In genomic region chr13:44404261-44405139, GRCh38 we compare ENCODE assay signal across 1 cellular context.
A peak's percentile ranks its signal among the peaks of the same experiment; 100 is the strongest.
TF ChIP-seq lines count a peak whose summit lies in the region.

No MANE protein-coding gene starts in this region.

TF ChIP-seq in HepG2, 621 proteins besides CTCF, POLR2A, EP300 and RAD21 (continued from another document and continues in another):
- TF ChIP-seq, protein P1, sequence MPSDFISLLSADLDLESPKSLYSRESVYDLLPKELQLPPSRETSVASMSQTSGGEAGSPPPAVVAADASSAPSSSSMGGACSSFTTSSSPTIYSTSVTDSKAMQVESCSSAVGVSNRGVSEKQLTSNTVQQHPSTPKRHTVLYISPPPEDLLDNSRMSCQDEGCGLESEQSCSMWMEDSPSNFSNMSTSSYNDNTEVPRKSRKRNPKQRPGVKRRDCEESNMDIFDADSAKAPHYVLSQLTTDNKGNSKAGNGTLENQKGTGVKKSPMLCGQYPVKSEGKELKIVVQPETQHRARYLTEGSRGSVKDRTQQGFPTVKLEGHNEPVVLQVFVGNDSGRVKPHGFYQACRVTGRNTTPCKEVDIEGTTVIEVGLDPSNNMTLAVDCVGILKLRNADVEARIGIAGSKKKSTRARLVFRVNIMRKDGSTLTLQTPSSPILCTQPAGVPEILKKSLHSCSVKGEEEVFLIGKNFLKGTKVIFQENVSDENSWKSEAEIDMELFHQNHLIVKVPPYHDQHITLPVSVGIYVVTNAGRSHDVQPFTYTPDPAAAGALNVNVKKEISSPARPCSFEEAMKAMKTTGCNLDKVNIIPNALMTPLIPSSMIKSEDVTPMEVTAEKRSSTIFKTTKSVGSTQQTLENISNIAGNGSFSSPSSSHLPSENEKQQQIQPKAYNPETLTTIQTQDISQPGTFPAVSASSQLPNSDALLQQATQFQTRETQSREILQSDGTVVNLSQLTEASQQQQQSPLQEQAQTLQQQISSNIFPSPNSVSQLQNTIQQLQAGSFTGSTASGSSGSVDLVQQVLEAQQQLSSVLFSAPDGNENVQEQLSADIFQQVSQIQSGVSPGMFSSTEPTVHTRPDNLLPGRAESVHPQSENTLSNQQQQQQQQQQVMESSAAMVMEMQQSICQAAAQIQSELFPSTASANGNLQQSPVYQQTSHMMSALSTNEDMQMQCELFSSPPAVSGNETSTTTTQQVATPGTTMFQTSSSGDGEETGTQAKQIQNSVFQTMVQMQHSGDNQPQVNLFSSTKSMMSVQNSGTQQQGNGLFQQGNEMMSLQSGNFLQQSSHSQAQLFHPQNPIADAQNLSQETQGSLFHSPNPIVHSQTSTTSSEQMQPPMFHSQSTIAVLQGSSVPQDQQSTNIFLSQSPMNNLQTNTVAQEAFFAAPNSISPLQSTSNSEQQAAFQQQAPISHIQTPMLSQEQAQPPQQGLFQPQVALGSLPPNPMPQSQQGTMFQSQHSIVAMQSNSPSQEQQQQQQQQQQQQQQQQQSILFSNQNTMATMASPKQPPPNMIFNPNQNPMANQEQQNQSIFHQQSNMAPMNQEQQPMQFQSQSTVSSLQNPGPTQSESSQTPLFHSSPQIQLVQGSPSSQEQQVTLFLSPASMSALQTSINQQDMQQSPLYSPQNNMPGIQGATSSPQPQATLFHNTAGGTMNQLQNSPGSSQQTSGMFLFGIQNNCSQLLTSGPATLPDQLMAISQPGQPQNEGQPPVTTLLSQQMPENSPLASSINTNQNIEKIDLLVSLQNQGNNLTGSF (CRISPR knock-in tag; IDR thresholded peaks at IDR 0.05), result no peak
- TF ChIP-seq ELF1 (CRISPR knock-in tag; IDR thresholded peaks at IDR 0.05), result peak; percentile 64
- no peak for TF ChIP-seq NPAS2 (CRISPR knock-in tag; IDR thresholded peaks at IDR 0.05; ENCODE audit: borderline replicate concordance)
- TF ChIP-seq, protein P2, sequence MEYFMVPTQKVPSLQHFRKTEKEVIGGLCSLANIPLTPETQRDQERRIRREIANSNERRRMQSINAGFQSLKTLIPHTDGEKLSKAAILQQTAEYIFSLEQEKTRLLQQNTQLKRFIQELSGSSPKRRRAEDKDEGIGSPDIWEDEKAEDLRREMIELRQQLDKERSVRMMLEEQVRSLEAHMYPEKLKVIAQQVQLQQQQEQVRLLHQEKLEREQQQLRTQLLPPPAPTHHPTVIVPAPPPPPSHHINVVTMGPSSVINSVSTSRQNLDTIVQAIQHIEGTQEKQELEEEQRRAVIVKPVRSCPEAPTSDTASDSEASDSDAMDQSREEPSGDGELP (IDR thresholded peaks at IDR 0.05; ENCODE audit: borderline replicate concordance, low read depth), result peak; percentile 86; the same call in 1 of the 2 replicates
- peak; percentile 91 for TF ChIP-seq ZBTB37 (CRISPR knock-in tag; IDR thresholded peaks at IDR 0.05)
- TF ChIP-seq TBX2 (CRISPR knock-in tag; IDR thresholded peaks at IDR 0.05; ENCODE audit: borderline replicate concordance), result peak; percentile 62; the same call in 1 of the 2 replicates
- TF ChIP-seq ZNF564 (CRISPR knock-in tag; IDR thresholded peaks at IDR 0.05), result peak; percentile 92
- no peak for TF ChIP-seq TEAD2 (CRISPR knock-in tag; IDR thresholded peaks at IDR 0.05)
- TF ChIP-seq ATF7-NPFF (CRISPR knock-in tag; IDR thresholded peaks at IDR 0.05; ENCODE audit: low read depth), result peak; percentile 71; the same call in 1 of the 2 replicates
- peak; percentile 81; the same call in 1 of the 2 replicates for TF ChIP-seq ZNF589 (CRISPR knock-in tag; conservative IDR thresholded peaks at IDR 0.05)
- 0 out of 2 replicates have a peak, but pooled peaks have one; percentile 54 for TF ChIP-seq SIN3B (IDR thresholded peaks at IDR 0.05; ENCODE audit: low read length)
- peak; percentile 97 for TF ChIP-seq PATZ1 (CRISPR knock-in tag; IDR thresholded peaks at IDR 0.05)
- no peak for TF ChIP-seq GPN1 (CRISPR knock-in tag; IDR thresholded peaks at IDR 0.05; ENCODE audit: borderline replicate concordance)
- no peak for TF ChIP-seq EHMT2 (IDR thresholded peaks at IDR 0.05; ENCODE audit: borderline replicate concordance, low read depth, low read length)
- TF ChIP-seq ATF2 (CRISPR knock-in tag; IDR thresholded peaks at IDR 0.05), result peak; percentile 64; the same call in 1 of the 2 replicates
- TF ChIP-seq ZNF296 (CRISPR knock-in tag; conservative IDR thresholded peaks at IDR 0.05), result no peak
- no peak for TF ChIP-seq ZNF20 (CRISPR knock-in tag; IDR thresholded peaks at IDR 0.05)
- TF ChIP-seq NFIC (IDR thresholded peaks at IDR 0.05; ENCODE audit: low read length), result peak; percentile 63; the same call in 1 of the 2 replicates
- TF ChIP-seq, protein P3, sequence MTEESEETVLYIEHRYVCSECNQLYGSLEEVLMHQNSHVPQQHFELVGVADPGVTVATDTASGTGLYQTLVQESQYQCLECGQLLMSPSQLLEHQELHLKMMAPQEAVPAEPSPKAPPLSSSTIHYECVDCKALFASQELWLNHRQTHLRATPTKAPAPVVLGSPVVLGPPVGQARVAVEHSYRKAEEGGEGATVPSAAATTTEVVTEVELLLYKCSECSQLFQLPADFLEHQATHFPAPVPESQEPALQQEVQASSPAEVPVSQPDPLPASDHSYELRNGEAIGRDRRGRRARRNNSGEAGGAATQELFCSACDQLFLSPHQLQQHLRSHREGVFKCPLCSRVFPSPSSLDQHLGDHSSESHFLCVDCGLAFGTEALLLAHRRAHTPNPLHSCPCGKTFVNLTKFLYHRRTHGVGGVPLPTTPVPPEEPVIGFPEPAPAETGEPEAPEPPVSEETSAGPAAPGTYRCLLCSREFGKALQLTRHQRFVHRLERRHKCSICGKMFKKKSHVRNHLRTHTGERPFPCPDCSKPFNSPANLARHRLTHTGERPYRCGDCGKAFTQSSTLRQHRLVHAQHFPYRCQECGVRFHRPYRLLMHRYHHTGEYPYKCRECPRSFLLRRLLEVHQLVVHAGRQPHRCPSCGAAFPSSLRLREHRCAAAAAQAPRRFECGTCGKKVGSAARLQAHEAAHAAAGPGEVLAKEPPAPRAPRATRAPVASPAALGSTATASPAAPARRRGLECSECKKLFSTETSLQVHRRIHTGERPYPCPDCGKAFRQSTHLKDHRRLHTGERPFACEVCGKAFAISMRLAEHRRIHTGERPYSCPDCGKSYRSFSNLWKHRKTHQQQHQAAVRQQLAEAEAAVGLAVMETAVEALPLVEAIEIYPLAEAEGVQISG (CRISPR knock-in tag; IDR thresholded peaks at IDR 0.05), result peak; percentile 65
- TF ChIP-seq ZNF749 (CRISPR knock-in tag; IDR thresholded peaks at IDR 0.05; ENCODE audit: borderline replicate concordance), result no peak
- 0 out of 2 replicates have a peak, but pooled peaks have one; percentile 11 for TF ChIP-seq E2F1 (CRISPR knock-in tag; IDR thresholded peaks at IDR 0.05)
- peak; percentile 36; the same call in 1 of the 2 replicates for TF ChIP-seq ZNF800 (CRISPR knock-in tag; IDR thresholded peaks at IDR 0.05)
- TF ChIP-seq FOXP1 (IDR thresholded peaks at IDR 0.05), result no peak
- TF ChIP-seq FOXP1 (CRISPR knock-in tag; IDR thresholded peaks at IDR 0.05), result peak; percentile 61
- no peak for TF ChIP-seq LRRFIP1 (CRISPR knock-in tag; conservative IDR thresholded peaks at IDR 0.05)
- no peak for TF ChIP-seq RFX1 (IDR thresholded peaks at IDR 0.05)
- peak; percentile 35 for TF ChIP-seq ZNF768 (CRISPR knock-in tag; IDR thresholded peaks at IDR 0.05)
- TF ChIP-seq, protein P4, sequence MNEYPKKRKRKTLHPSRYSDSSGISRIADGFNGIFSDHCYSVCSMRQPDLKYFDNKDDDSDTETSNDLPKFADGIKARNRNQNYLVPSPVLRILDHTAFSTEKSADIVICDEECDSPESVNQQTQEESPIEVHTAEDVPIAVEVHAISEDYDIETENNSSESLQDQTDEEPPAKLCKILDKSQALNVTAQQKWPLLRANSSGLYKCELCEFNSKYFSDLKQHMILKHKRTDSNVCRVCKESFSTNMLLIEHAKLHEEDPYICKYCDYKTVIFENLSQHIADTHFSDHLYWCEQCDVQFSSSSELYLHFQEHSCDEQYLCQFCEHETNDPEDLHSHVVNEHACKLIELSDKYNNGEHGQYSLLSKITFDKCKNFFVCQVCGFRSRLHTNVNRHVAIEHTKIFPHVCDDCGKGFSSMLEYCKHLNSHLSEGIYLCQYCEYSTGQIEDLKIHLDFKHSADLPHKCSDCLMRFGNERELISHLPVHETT (CRISPR knock-in tag; conservative IDR thresholded peaks at IDR 0.05), result no peak
- TF ChIP-seq, protein P5, sequence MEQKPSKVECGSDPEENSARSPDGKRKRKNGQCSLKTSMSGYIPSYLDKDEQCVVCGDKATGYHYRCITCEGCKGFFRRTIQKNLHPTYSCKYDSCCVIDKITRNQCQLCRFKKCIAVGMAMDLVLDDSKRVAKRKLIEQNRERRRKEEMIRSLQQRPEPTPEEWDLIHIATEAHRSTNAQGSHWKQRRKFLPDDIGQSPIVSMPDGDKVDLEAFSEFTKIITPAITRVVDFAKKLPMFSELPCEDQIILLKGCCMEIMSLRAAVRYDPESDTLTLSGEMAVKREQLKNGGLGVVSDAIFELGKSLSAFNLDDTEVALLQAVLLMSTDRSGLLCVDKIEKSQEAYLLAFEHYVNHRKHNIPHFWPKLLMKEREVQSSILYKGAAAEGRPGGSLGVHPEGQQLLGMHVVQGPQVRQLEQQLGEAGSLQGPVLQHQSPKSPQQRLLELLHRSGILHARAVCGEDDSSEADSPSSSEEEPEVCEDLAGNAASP (CRISPR knock-in tag; IDR thresholded peaks at IDR 0.05; ENCODE audit: borderline replicate concordance), result peak; percentile 96
- peak; percentile 19; the same call in 1 of the 2 replicates for TF ChIP-seq GABPB1 (CRISPR knock-in tag; IDR thresholded peaks at IDR 0.05)
- TF ChIP-seq ZSCAN21 (CRISPR knock-in tag; IDR thresholded peaks at IDR 0.05; ENCODE audit: borderline replicate concordance), result peak; percentile 87
